ENCODE assay signal across 1 cellular context in the genomic region with DNA sequence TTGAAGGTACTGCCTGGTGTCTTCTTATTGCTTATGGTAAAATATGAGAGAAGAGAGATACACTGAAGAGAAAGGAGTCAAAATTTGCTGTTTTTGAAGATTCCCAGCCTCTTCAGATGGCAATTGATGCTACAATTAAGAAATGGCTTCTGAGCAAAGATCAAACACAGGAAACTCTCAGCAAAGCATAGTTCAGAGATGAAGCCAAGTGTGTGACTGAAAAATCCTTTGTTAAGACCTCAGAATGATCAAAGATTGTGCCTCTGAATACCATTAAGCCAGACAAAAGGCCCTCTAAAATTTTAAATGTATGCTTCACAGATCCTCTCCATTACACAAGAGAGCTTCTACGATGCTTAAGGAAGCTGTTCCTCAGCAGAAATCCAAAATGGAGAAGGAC.
TF ChIP-seq lines count a peak whose summit lies in the region.

No MANE protein-coding gene starts in this region.

TF ChIP-seq in IMR-90, 13 proteins besides CTCF, POLR2A, EP300 and RAD21:
- no peak for TF ChIP-seq CHD1 (IDR thresholded peaks at IDR 0.05; ENCODE audit: low read depth, low read length)
